1 cellular context compared by ENCODE assay signal in the genomic region with DNA sequence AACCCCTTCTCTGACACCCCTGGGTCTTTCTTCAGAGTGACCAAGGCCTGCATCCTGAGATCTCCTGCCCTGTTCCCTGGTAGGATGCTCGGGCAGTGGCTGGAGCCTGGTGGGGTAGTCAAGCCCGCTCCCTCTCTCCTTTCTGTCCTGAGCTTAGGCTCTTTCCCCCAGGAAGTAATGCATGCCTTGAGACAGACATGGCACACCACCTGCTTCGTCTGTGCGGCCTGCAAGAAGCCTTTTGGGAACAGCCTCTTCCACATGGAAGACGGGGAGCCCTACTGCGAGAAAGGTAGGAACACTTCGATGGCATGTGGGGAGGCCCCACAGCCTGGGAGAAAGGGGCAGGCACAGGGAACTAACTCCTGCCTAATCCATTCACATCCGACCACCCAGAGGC.
TF ChIP-seq lines count a peak whose summit lies in the region.

No MANE protein-coding gene starts in this region.

TF ChIP-seq in GM23338, 12 proteins besides CTCF, POLR2A, EP300 and RAD21:
- TF ChIP-seq ETS1 (IDR thresholded peaks at IDR 0.05) = no peak
- TF ChIP-seq NANOG (IDR thresholded peaks at IDR 0.05; ENCODE audit: borderline replicate concordance) = no peak
- no peak for TF ChIP-seq EZH2 (IDR thresholded peaks at IDR 0.05; ENCODE audit: low read depth, unreplicated experiment)
- TF ChIP-seq ZNF114 (CRISPR knock-in tag; IDR thresholded peaks at IDR 0.05) = no peak
- TF ChIP-seq, protein P1, sequence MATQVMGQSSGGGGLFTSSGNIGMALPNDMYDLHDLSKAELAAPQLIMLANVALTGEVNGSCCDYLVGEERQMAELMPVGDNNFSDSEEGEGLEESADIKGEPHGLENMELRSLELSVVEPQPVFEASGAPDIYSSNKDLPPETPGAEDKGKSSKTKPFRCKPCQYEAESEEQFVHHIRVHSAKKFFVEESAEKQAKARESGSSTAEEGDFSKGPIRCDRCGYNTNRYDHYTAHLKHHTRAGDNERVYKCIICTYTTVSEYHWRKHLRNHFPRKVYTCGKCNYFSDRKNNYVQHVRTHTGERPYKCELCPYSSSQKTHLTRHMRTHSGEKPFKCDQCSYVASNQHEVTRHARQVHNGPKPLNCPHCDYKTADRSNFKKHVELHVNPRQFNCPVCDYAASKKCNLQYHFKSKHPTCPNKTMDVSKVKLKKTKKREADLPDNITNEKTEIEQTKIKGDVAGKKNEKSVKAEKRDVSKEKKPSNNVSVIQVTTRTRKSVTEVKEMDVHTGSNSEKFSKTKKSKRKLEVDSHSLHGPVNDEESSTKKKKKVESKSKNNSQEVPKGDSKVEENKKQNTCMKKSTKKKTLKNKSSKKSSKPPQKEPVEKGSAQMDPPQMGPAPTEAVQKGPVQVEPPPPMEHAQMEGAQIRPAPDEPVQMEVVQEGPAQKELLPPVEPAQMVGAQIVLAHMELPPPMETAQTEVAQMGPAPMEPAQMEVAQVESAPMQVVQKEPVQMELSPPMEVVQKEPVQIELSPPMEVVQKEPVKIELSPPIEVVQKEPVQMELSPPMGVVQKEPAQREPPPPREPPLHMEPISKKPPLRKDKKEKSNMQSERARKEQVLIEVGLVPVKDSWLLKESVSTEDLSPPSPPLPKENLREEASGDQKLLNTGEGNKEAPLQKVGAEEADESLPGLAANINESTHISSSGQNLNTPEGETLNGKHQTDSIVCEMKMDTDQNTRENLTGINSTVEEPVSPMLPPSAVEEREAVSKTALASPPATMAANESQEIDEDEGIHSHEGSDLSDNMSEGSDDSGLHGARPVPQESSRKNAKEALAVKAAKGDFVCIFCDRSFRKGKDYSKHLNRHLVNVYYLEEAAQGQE (IDR thresholded peaks at IDR 0.05; ENCODE audit: unreplicated experiment) = no peak
- no peak for TF ChIP-seq EZH2phosphoT487 (IDR thresholded peaks at IDR 0.05; ENCODE audit: unreplicated experiment)
